15 cellular contexts compared by ENCODE assay signal in genomic region chr16:48539485-48540221, GRCh38.
A peak's percentile ranks its signal among the peaks of the same experiment; 100 is the strongest.
DNase-seq lines count a peak whose midpoint lies in the region; ATAC-seq, FAIRE-seq and TF ChIP-seq lines count a peak whose summit lies in the region.
"Had no signal": no experiment of that assay in that cellular context is flagged by ENCODE, and none has a peak within 500 bp of the region (broad histone marks: within the 10 kb centered on the region; RNA-seq: fewer than 3 reads in every experiment).

No MANE protein-coding gene starts in this region.

- no peak overlapping the region for H3K4me2 ChIP-seq in HepG2 (ENCODE audit: low read depth, low read length)

- in situ Hi-C loops in HepG2 (cut with HindIII; ENCODE audit: extremely low pct_ligation_motif_present, low pct_unique_long_range_greater_than_20kb), result loop anchor here (5.0 kb wide), 1 partner anchor 68 kb away; no protein-coding TSS in a partner anchor

- no peak for TF ChIP-seq CTCF in HepG2 (CRISPR knock-in tag; IDR thresholded peaks at IDR 0.05)

- H3K79me2 ChIP-seq in HepG2 (ENCODE audit: insufficient read depth, low read length), result no peaks in the 10 kb centered on the region

- H3K27ac ChIP-seq in HepG2 (ENCODE audit: extremely low read length, insufficient read depth, low read length), result peak overlapping the region; percentile 5
- H3K27ac ChIP-seq: pancreas had no signal

- CTCF ChIA-PET in activated CD4-positive, alpha-beta memory T cell treated with anti-CD3 and anti-CD28 coated beads for 36 hours (lab: Charles Lee), result interaction anchor here (1.6 to 2.0 kb wide), 2 partner anchors 84 to 91 kb away, joined by 4 to 10 read pairs; no protein-coding TSS in a partner anchor
- CTCF ChIA-PET in HepG2 (lab: Yijun Ruan, JAX; ENCODE audit: low intra/inter-chr PET ratio, low total read pairs), result interaction anchor here (1.8 to 2.0 kb wide), 2 partner anchors 83 to 91 kb away, joined by 9 to 13 read pairs; no protein-coding TSS in a partner anchor

- H4K20me1 ChIP-seq in HepG2 (ENCODE audit: insufficient read depth, low read length), result no peaks in the 10 kb centered on the region

- intact Hi-C loops in activated CD4-positive, alpha-beta memory T cell treated with anti-CD3 and anti-CD28 coated beads for 36 hours (cut with micrococcal nuclease), result no loop called here
- intact Hi-C loops in HepG2 (cut with micrococcal nuclease; ENCODE audit: unreplicated experiment), result loop anchor here (1.0 kb wide), 2 partner anchors 84 to 91 kb away; no protein-coding TSS in a partner anchor

- no peak overlapping the region for H3K9ac ChIP-seq in HepG2 (ENCODE audit: insufficient read depth, low read depth, low read length)

- H3K36me3 ChIP-seq in HepG2 (replicated peaks in 1 of 2; ENCODE audit: control insufficient read depth in 1 of 2, insufficient read depth in 2 of 2, low read length in 2 of 2), result peaks cover 8 to 35% of the 10 kb centered on the region in 2 experiments

- no peaks in the 10 kb centered on the region for H3K27me3 Mint-ChIP-seq in activated CD4-positive, alpha-beta memory T cell treated with anti-CD3 and anti-CD28 coated beads for 36 hours
- H3K27me3 Mint-ChIP-seq in stimulated activated naive B cell treated with anti-CD40 and anti-IgM and Interleukin-4, amounts not matched to agents 10 μg/mL and 1 μg/mL and 100 μg/mL, for 72 hours, result no peaks in the 10 kb centered on the region
- H3K27me3 Mint-ChIP-seq: activated CD8-positive, alpha-beta memory T cell treated with anti-CD3 and anti-CD28 coated beads, Interleukin-2, amount 10 ng/mL, durations not matched to agents 7 days and 5 days; activated naive CD8-positive, alpha-beta T cell had no signal

- peak overlapping the region; percentile 77 to 88 for H3K27ac Mint-ChIP-seq in activated naive CD4-positive, alpha-beta T cell treated with anti-CD3 and anti-CD28 coated beads, Interleukin-2, amount 50 U/mL, for 72 hours
- peak overlapping the region; percentile 14 for H3K27ac Mint-ChIP-seq in activated CD4-positive, alpha-beta memory T cell treated with anti-CD3 and anti-CD28 coated beads for 36 hours
- H3K27ac Mint-ChIP-seq in stimulated activated naive B cell treated with anti-CD40 and anti-IgM and Interleukin-4, amounts not matched to agents 10 μg/mL and 1 μg/mL and 100 μg/mL, for 72 hours, result peak overlapping the region; percentile 75
- H3K27ac Mint-ChIP-seq: activated CD8-positive, alpha-beta memory T cell treated with anti-CD3 and anti-CD28 coated beads, Interleukin-2, amount 10 ng/mL, durations not matched to agents 7 days and 5 days had no signal

- peaks cover 0 to 10% of the 10 kb centered on the region in 2 donors for H3K36me3 Mint-ChIP-seq in activated naive CD4-positive, alpha-beta T cell treated with anti-CD3 and anti-CD28 coated beads, Interleukin-2, amount 50 U/mL, for 72 hours
- peaks cover 31% of the 10 kb centered on the region for H3K36me3 Mint-ChIP-seq in activated CD4-positive, alpha-beta memory T cell treated with anti-CD3 and anti-CD28 coated beads for 36 hours
- peaks cover 43 to 56% of the 10 kb centered on the region in 2 donors for H3K36me3 Mint-ChIP-seq in stimulated activated naive B cell treated with anti-CD40 and anti-IgM and Interleukin-4, amounts not matched to agents 10 μg/mL and 1 μg/mL and 100 μg/mL, for 72 hours

- 86% methylated on average over 21 of the region's 21 CpGs for WGBS in HepG2 (ENCODE audit: low lambda C conversion rate)

- H3K9me3 Mint-ChIP-seq in activated naive CD4-positive, alpha-beta T cell treated with anti-CD3 and anti-CD28 coated beads, Interleukin-2, amount 50 U/mL, for 72 hours, result no peaks in the 10 kb centered on the region
- H3K9me3 Mint-ChIP-seq in activated CD4-positive, alpha-beta memory T cell treated with anti-CD3 and anti-CD28 coated beads for 36 hours, result no peaks in the 10 kb centered on the region
- H3K9me3 Mint-ChIP-seq in stimulated activated naive B cell treated with anti-CD40 and anti-IgM and Interleukin-4, amounts not matched to agents 10 μg/mL and 1 μg/mL and 100 μg/mL, for 72 hours, result no peaks in the 10 kb centered on the region

- H2AFZ ChIP-seq in HepG2 (ENCODE audit: low read length), result no peak overlapping the region

- BruUV-seq in HepG2 (replicated peaks; lab: Mats Ljungman, UMichigan), result no TSS peak

- no peak overlapping the region for H3K4me3 ChIP-seq in HepG2 (replicated peaks in 1 of 3; ENCODE audit: insufficient read depth in 1 of 3, low read depth in 2 of 3, low read length in 3 of 3)
- H3K4me3 ChIP-seq: pancreas had no signal

- H3K4me3 Mint-ChIP-seq in activated CD4-positive, alpha-beta memory T cell treated with anti-CD3 and anti-CD28 coated beads for 36 hours, result no peak overlapping the region
- H3K4me3 Mint-ChIP-seq in stimulated activated naive B cell treated with anti-CD40 and anti-IgM and Interleukin-4, amounts not matched to agents 10 μg/mL and 1 μg/mL and 100 μg/mL, for 72 hours, result no peak overlapping the region
- H3K4me3 Mint-ChIP-seq: activated CD8-positive, alpha-beta memory T cell treated with anti-CD3 and anti-CD28 coated beads, Interleukin-2, amount 10 ng/mL, durations not matched to agents 7 days and 5 days; activated naive CD8-positive, alpha-beta T cell had no signal

- no peak for DNase-seq in activated naive CD4-positive, alpha-beta T cell treated with anti-CD3 and anti-CD28 coated beads, Interleukin-2, amount 50 U/mL, for 72 hours (ENCODE audit: low spot score in 2 of 2)
- DNase-seq in activated naive CD4-positive, alpha-beta T cell treated with anti-CD3 and anti-CD28 coated beads, Interleukin-2, amount 50 U/mL, for 16 hours, result no peak
- no peak for DNase-seq in activated CD4-positive, alpha-beta memory T cell treated with anti-CD3 and anti-CD28 coated beads for 36 hours
- no peak for DNase-seq in HepG2 (ENCODE audit: low spot score)
- DNase-seq in stimulated activated naive B cell treated with anti-CD40 and anti-IgM and Interleukin-4, amounts not matched to agents 10 μg/mL and 1 μg/mL and 100 μg/mL, for 72 hours, result no peak
- DNase-seq in NCI-H128 (lab: John Stamatoyannopoulos, UW; ENCODE audit: unreplicated experiment), result no peak
- DNase-seq in NCI-H69 (lab: John Stamatoyannopoulos, UW), result no peak
- DNase-seq in NCI-H524 treated with DMSO at 0.1 percent for 48 hours (lab: John Stamatoyannopoulos, UW), result no peak
- DNase-seq: ACHN; activated CD8-positive, alpha-beta memory T cell treated with anti-CD3 and anti-CD28 coated beads, Interleukin-2, amount 10 ng/mL, durations not matched to agents 7 days and 5 days; kidney glomerular epithelial cell; NCI-H1105 treated with DMSO at 0.1 percent for 48 hours; RPMI8226 had no signal

- peaks cover 23% of the 10 kb centered on the region for H3K4me1 Mint-ChIP-seq in activated CD4-positive, alpha-beta memory T cell treated with anti-CD3 and anti-CD28 coated beads for 36 hours (ENCODE audit: low read depth)
- peaks cover 53 to 71% of the 10 kb centered on the region in 2 donors for H3K4me1 Mint-ChIP-seq in stimulated activated naive B cell treated with anti-CD40 and anti-IgM and Interleukin-4, amounts not matched to agents 10 μg/mL and 1 μg/mL and 100 μg/mL, for 72 hours

- POLR2A ChIA-PET in activated CD4-positive, alpha-beta memory T cell treated with anti-CD3 and anti-CD28 coated beads for 36 hours (lab: Charles Lee), result no interaction called here
- POLR2A ChIA-PET in HepG2 (lab: Yijun Ruan, JAX), result interaction anchor here (1.3 kb wide), 1 partner anchor 83 kb away, joined by 3 read pairs; no protein-coding TSS in a partner anchor

- peaks cover 31% of the 10 kb centered on the region for H3K4me1 ChIP-seq in HepG2 (ENCODE audit: insufficient read depth, low read length)
- H3K4me1 ChIP-seq: pancreas had no signal

- no peak for TF ChIP-seq POLR2A in HepG2 (IDR thresholded peaks at IDR 0.05; ENCODE audit: insufficient read depth in 1 of 2, low read depth in 2 of 2, low read length in 2 of 2)

- TF ChIP-seq RAD21 in HepG2 (CRISPR knock-in tag; IDR thresholded peaks at IDR 0.05), result no peak

- H3K9me3 ChIP-seq in HepG2 (ENCODE audit: low read length), result no peaks in the 10 kb centered on the region
- H3K9me3 ChIP-seq: pancreas had no signal

- H3K27me3 ChIP-seq in HepG2 (ENCODE audit: control insufficient read depth in 1 of 2, insufficient read depth in 2 of 2, low read length in 2 of 2), result no peaks in the 10 kb centered on the region
- H3K27me3 ChIP-seq: pancreas had no signal

- FAIRE-seq in HepG2 (lab: Jason Lieb, UNC), result no peak
- FAIRE-seq: pancreas had no signal

- no peak for ATAC-seq in activated naive CD4-positive, alpha-beta T cell treated with anti-CD3 and anti-CD28 coated beads, Interleukin-2, amount 50 U/mL, for 72 hours
- peak; percentile 61; the same call in 2 of the 3 replicates for ATAC-seq in HepG2
- ATAC-seq in stimulated activated naive B cell treated with anti-CD40 and anti-IgM and Interleukin-4, amounts not matched to agents 10 μg/mL and 1 μg/mL and 100 μg/mL, for 72 hours (replicated peaks), result no peak
- ATAC-seq: activated CD8-positive, alpha-beta memory T cell treated with anti-CD3 and anti-CD28 coated beads, Interleukin-2, amount 10 ng/mL, durations not matched to agents 7 days and 5 days; pancreas had no signal

- no peak for TF ChIP-seq EP300 in HepG2 (IDR thresholded peaks at IDR 0.05; ENCODE audit: low read depth in 2 of 2, low read length in 2 of 2)
- TF ChIP-seq EP300 in HepG2 (CRISPR knock-in tag; IDR thresholded peaks at IDR 0.05; ENCODE audit: borderline replicate concordance), result no peak

TF ChIP-seq in HepG2, 621 proteins besides CTCF, POLR2A, EP300 and RAD21 (continues in another document):
- TF ChIP-seq RCOR2 (CRISPR knock-in tag; IDR thresholded peaks at IDR 0.05) (no peak), SP5 (CRISPR knock-in tag; IDR thresholded peaks at IDR 0.05; ENCODE audit: borderline replicate concordance, low read depth) (no peak), ZNF33A (CRISPR knock-in tag; IDR thresholded peaks at IDR 0.05; ENCODE audit: borderline replicate concordance) (no peak), CAMTA2 (CRISPR knock-in tag; IDR thresholded peaks at IDR 0.05; ENCODE audit: borderline replicate concordance) (no peak)
- TF ChIP-seq, protein P1, sequence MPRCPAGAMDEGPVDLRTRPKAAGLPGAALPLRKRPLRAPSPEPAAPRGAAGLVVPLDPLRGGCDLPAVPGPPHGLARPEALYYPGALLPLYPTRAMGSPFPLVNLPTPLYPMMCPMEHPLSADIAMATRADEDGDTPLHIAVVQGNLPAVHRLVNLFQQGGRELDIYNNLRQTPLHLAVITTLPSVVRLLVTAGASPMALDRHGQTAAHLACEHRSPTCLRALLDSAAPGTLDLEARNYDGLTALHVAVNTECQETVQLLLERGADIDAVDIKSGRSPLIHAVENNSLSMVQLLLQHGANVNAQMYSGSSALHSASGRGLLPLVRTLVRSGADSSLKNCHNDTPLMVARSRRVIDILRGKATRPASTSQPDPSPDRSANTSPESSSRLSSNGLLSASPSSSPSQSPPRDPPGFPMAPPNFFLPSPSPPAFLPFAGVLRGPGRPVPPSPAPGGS (CRISPR knock-in tag; IDR thresholded peaks at IDR 0.05), result no peak

Comparison
In these comparisons a context has a peak if more than half of its experiments do, and no peak if none do; other contexts are left out.
1. H3K27ac Mint-ChIP-seq: peak in every context shown above with its lines; median percentile 82 in activated naive CD4-positive, alpha-beta T cell treated with anti-CD3 and anti-CD28 coated beads, Interleukin-2, amount 50 U/mL, for 72 hours; 75 in stimulated activated naive B cell treated with anti-CD40 and anti-IgM and Interleukin-4, amounts not matched to agents 10 μg/mL and 1 μg/mL and 100 μg/mL, for 72 hours; 14 in activated CD4-positive, alpha-beta memory T cell treated with anti-CD3 and anti-CD28 coated beads for 36 hours.